In the genomic region with DNA sequence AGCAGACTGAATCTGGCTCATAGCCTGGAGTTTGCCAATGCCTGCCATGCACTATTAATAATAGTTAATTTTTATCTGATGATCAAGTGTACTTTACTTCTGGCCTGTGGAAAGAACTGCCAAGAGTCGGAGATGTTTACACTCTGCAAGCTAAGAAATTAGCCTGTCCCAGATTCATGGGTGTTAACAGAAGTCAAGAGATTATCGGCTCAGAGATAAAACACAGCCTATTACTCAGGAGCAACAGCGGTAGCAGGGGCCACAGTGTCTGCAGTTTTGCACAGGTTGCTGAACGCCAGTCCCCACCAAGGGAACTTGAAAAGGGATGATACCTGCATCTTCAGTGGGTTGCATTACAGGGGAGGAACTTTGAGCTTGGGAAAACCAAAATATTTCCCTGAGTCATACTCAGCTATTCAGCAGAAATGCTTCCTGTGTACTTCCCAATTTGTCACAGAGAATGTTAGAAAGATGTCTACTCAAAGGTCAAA, we compare ENCODE assay signal across 13 cellular contexts. TPM values are rescaled to one million over a fixed set of nuclear protein-coding genes. Genes with fewer than 3 reads are reported as not detected.
DNase-seq lines count a peak whose midpoint lies in the region; ATAC-seq and TF ChIP-seq lines count a peak whose summit lies in the region.
"Had no signal": no experiment of that assay in that cellular context is flagged by ENCODE, and none has a peak within 500 bp of the region (broad histone marks: within the 10 kb centered on the region; RNA-seq: fewer than 3 reads in every experiment).

No MANE protein-coding gene starts in this region.

- H3K9me3 ChIP-seq in left ventricle myocardium inferior (replicated peaks) (no peaks in the 10 kb centered on the region), lung (ENCODE audit: control insufficient read depth in 2 of 2, insufficient read depth in 1 of 2, low read length in 1 of 2) (peaks cover 0 to 4% of the 10 kb centered on the region in 2 donors)
- H3K9me3 ChIP-seq in CD8-positive, alpha-beta T cell (ENCODE audit: low read length), result no peaks in the 10 kb centered on the region
- H3K9me3 ChIP-seq: psoas muscle had no signal

- intact Hi-C loops in left ventricle myocardium inferior (cut with micrococcal nuclease), result no loop called here
- intact Hi-C loops in Right ventricle myocardium superior (cut with DNase I), result no loop called here
- intact Hi-C loops in CD8-positive, alpha-beta T cell (cut with DNase I, micrococcal nuclease), result no loop called here

- H3K27me3 Mint-ChIP-seq in CD8-positive, alpha-beta T cell (ENCODE audit: low read depth), result no peaks in the 10 kb centered on the region
- H3K27me3 Mint-ChIP-seq: B cell had no signal

- H3K4me3 Mint-ChIP-seq in CD8-positive, alpha-beta T cell, result no peak overlapping the region
- no peak overlapping the region for H3K4me3 Mint-ChIP-seq in stimulated activated effector memory CD8-positive, alpha-beta T cell treated with anti-CD3 and anti-CD28 coated beads, Interleukin-12 subunit alpha, Interleukin-12 subunit beta, amount 100 ng/mL, for 72 hours
- H3K4me3 Mint-ChIP-seq: activated T-cell treated with anti-CD3 and anti-CD28 coated beads, Interleukin-2, amount 50 U/mL, for 72 hours; B cell had no signal

- H3K36me3 ChIP-seq in left ventricle myocardium inferior (no peaks in the 10 kb centered on the region), lung (ENCODE audit: control insufficient read depth in 2 of 2, insufficient read depth in 2 of 2, low read length in 2 of 2) (no peaks in the 10 kb centered on the region)
- no peaks in the 10 kb centered on the region for H3K36me3 ChIP-seq in CD8-positive, alpha-beta T cell (ENCODE audit: insufficient read depth, low read length)

- TF ChIP-seq CTCF in left ventricle myocardium inferior (IDR thresholded peaks at IDR 0.05; ENCODE audit: borderline replicate concordance), result no peak
- no peak for TF ChIP-seq CTCF in choroid plexus epithelial cell (conservative IDR thresholded peaks at IDR 0.05; ENCODE audit: low read depth, low read length)
- no peak for TF ChIP-seq CTCF in lung (IDR thresholded peaks at IDR 0.05; ENCODE audit: control extremely low read depth, extremely low read depth)
- TF ChIP-seq CTCF in CD8-positive, alpha-beta T cell (IDR thresholded peaks at IDR 0.05), result no peak

- H3K36me3 Mint-ChIP-seq in CD8-positive, alpha-beta T cell, result no peaks in the 10 kb centered on the region
- peaks cover 16% of the 10 kb centered on the region for H3K36me3 Mint-ChIP-seq in stimulated activated effector memory CD8-positive, alpha-beta T cell treated with anti-CD3 and anti-CD28 coated beads, Interleukin-12 subunit alpha, Interleukin-12 subunit beta, amount 100 ng/mL, for 72 hours

- POLR2A ChIA-PET in CD8-positive, alpha-beta T cell (lab: Charles Lee), result interaction anchor here (1.2 kb wide), 1 partner anchor 35 kb away, joined by 3 read pairs; the partner anchor contains the start of gene RNASEH1

- peak overlapping the region; percentile 85 for H3K27ac ChIP-seq in left ventricle myocardium inferior (replicated peaks)
- peak overlapping the region; percentile 42 to 82 for H3K27ac ChIP-seq in lung (ENCODE audit: low read depth in 1 of 2, low read length in 1 of 2)
- H3K27ac ChIP-seq in CD8-positive, alpha-beta T cell (ENCODE audit: low read depth, low read length), result no peak overlapping the region
- H3K27ac ChIP-seq: psoas muscle had no signal

- CTCF ChIA-PET in CD8-positive, alpha-beta T cell (lab: Charles Lee), result no interaction called here

- H3K9me3 Mint-ChIP-seq in CD8-positive, alpha-beta T cell, result no peaks in the 10 kb centered on the region
- no peaks in the 10 kb centered on the region for H3K9me3 Mint-ChIP-seq in stimulated activated effector memory CD8-positive, alpha-beta T cell treated with anti-CD3 and anti-CD28 coated beads, Interleukin-12 subunit alpha, Interleukin-12 subunit beta, amount 100 ng/mL, for 72 hours

- no peaks in the 10 kb centered on the region for H3K27me3 ChIP-seq in left ventricle myocardium inferior (ENCODE audit: low read depth)
- no peaks in the 10 kb centered on the region for H3K27me3 ChIP-seq in lung (ENCODE audit: control insufficient read depth, insufficient read depth)
- H3K27me3 ChIP-seq in CD8-positive, alpha-beta T cell (ENCODE audit: insufficient read depth, low read length), result no peaks in the 10 kb centered on the region

- H3K4me1 Mint-ChIP-seq in CD8-positive, alpha-beta T cell (ENCODE audit: low read depth), result peaks cover 28% of the 10 kb centered on the region
- H3K4me1 Mint-ChIP-seq in stimulated activated effector memory CD8-positive, alpha-beta T cell treated with anti-CD3 and anti-CD28 coated beads, Interleukin-12 subunit alpha, Interleukin-12 subunit beta, amount 100 ng/mL, for 72 hours, result peaks cover 24% of the 10 kb centered on the region

- peak overlapping the region; percentile 15 for H3K4me3 ChIP-seq in left ventricle myocardium inferior
- no peak overlapping the region for H3K4me3 ChIP-seq in choroid plexus epithelial cell (ENCODE audit: low read depth, low read length)
- no peak overlapping the region for H3K4me3 ChIP-seq in lung
- H3K4me3 ChIP-seq in CD8-positive, alpha-beta T cell (ENCODE audit: low read depth, low read length), result no peak overlapping the region
- H3K4me3 ChIP-seq: psoas muscle had no signal

- no peak overlapping the region for H3K27ac Mint-ChIP-seq in CD8-positive, alpha-beta T cell
- no peak overlapping the region for H3K27ac Mint-ChIP-seq in stimulated activated effector memory CD8-positive, alpha-beta T cell treated with anti-CD3 and anti-CD28 coated beads, Interleukin-12 subunit alpha, Interleukin-12 subunit beta, amount 100 ng/mL, for 72 hours
- H3K27ac Mint-ChIP-seq: activated T-cell treated with anti-CD3 and anti-CD28 coated beads, Interleukin-2, amount 50 U/mL, for 72 hours; B cell had no signal

- H3K4me1 ChIP-seq in left ventricle myocardium inferior (peaks cover 64% of the 10 kb centered on the region), lung (ENCODE audit: control insufficient read depth in 2 of 2, insufficient read depth in 2 of 2, low read length in 2 of 2) (peaks cover 8 to 15% of the 10 kb centered on the region in 2 donors)
- peaks cover 14% of the 10 kb centered on the region for H3K4me1 ChIP-seq in CD8-positive, alpha-beta T cell (ENCODE audit: insufficient read depth, low read length)

- WGBS in lung, 2 donors, result 35 to 54% methylated on average over 4 of the region's 4 CpGs

- no peak for ATAC-seq in Right ventricle myocardium superior (ENCODE audit: poor library complexity)
- ATAC-seq in lung (ENCODE audit: insufficient read depth, low FRiP score), result no peak
- no peak for ATAC-seq in CD8-positive, alpha-beta T cell
- ATAC-seq in stimulated activated effector memory CD8-positive, alpha-beta T cell treated with anti-CD3 and anti-CD28 coated beads, Interleukin-12 subunit alpha, Interleukin-12 subunit beta, amount 100 ng/mL, for 72 hours, result no peak
- ATAC-seq: activated T-cell treated with anti-CD3 and anti-CD28 coated beads, Interleukin-2, amount 50 U/mL, for 72 hours; Panc1; psoas muscle had no signal

- no peak for DNase-seq in left ventricle myocardium inferior
- DNase-seq in Right ventricle myocardium superior, result no peak
- DNase-seq in choroid plexus epithelial cell (ENCODE audit: low read depth), result peak; percentile 52
- no peak for DNase-seq in lung (ENCODE audit: low spot score)
- DNase-seq in T1000 (lab: John Stamatoyannopoulos, UW), result no peak
- DNase-seq in activated gamma-delta T cell (lab: John Stamatoyannopoulos, UW), result no peak
- no peak for DNase-seq in CD8-positive, alpha-beta T cell
- no peak for DNase-seq in stimulated activated effector memory CD8-positive, alpha-beta T cell treated with anti-CD3 and anti-CD28 coated beads, Interleukin-12 subunit alpha, Interleukin-12 subunit beta, amount 100 ng/mL, for 72 hours (ENCODE audit: low spot score in 2 of 2)
- DNase-seq: activated T-cell treated with anti-CD3 and anti-CD28 coated beads, Interleukin-2, amount 50 U/mL, for 72 hours; NCI-H1694 had no signal

RNA-seq across cellular contexts. Expression of gene ADI1, which starts 4.3 kb away (rescaled TPM):
- total RNA-seq in left ventricle myocardium inferior (195 TPM), Right ventricle myocardium superior (141 TPM), lung (10 to 100 TPM; 52.5 to 65.2 TPM)
- 10 to 100 TPM; 46.8 to 59.3 TPM for polyA plus RNA-seq in lung
- 10 to 100 TPM; 21.9 to 22.4 TPM for total RNA-seq in CD8-positive, alpha-beta T cell

RNA-seq across cellular contexts. Expression of gene RNASEH1, which starts 34.5 kb away (rescaled TPM):
- total RNA-seq in left ventricle myocardium inferior (20.9 TPM), Right ventricle myocardium superior (20.8 TPM), lung (10 to 100 TPM; 13.2 to 24.5 TPM)
- 10 to 100 TPM in 1 of 2 donors, 1 to 10 TPM in 1; 9.6 to 17.3 TPM for polyA plus RNA-seq in lung
- total RNA-seq in CD8-positive, alpha-beta T cell, result 10 to 100 TPM; 31.1 to 34.1 TPM

RNA-seq across cellular contexts. Expression of gene RPS7, which starts 51.5 kb away (rescaled TPM):
- total RNA-seq in left ventricle myocardium inferior (583 TPM), Right ventricle myocardium superior (570 TPM), lung (1,000 to 10,000 TPM; 1,011 to 1,210 TPM)
- 1,000 to 10,000 TPM; 1,447 to 3,656 TPM for polyA plus RNA-seq in lung
- total RNA-seq in CD8-positive, alpha-beta T cell, result 1,000 to 10,000 TPM; 1,923 to 2,016 TPM
